14 cellular contexts compared by ENCODE assay signal in the genomic region with DNA sequence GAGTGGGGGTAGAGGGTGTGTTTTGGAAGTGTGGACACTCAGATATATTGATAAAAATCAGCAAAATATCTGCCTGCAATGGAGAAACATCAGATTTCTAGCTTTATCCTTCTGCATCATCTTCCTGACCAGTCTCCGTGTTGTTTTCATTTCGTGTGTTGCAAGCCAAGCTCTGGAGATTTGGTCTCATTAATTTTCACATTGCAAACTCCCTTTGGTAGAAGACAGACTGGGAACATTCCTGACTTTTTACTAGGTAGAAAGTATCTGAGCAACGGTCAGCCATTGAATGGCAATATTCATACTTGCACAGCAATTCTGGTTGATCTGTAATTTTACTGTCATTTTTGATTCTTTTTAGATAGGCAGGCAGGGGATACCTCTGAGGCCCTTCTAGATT. TPM values are rescaled to one million over a fixed set of nuclear protein-coding genes. Genes with fewer than 3 reads are reported as not detected.
DNase-seq lines count a peak whose midpoint lies in the region; ATAC-seq and TF ChIP-seq lines count a peak whose summit lies in the region.
"Had no signal": no experiment of that assay in that cellular context is flagged by ENCODE, and none has a peak within 500 bp of the region (broad histone marks: within the 10 kb centered on the region; RNA-seq: fewer than 3 reads in every experiment).

No MANE protein-coding gene starts in this region.

- TF ChIP-seq CTCF in chondrocyte (IDR thresholded peaks at IDR 0.05) (no peak), thyroid gland (IDR thresholded peaks at IDR 0.05) (no peak), nephron progenitor cell (IDR thresholded peaks at IDR 0.05) (no peak)

- no peak for TF ChIP-seq POLR2A in thyroid gland (IDR thresholded peaks at IDR 0.05)

- peaks cover 24% of the 10 kb centered on the region for H3K36me3 Mint-ChIP-seq in chondrocyte (ENCODE audit: low read depth)
- peaks cover 30% of the 10 kb centered on the region for H3K36me3 Mint-ChIP-seq in nephron progenitor cell (ENCODE audit: low read depth)

- no peak for ATAC-seq in HG02759 (IDR thresholded peaks at IDR 0.05; ENCODE audit: unreplicated experiment)
- no peak for ATAC-seq in GM18907 (IDR thresholded peaks at IDR 0.05; ENCODE audit: unreplicated experiment)
- ATAC-seq: activated CD4-positive, CD25-positive, alpha-beta regulatory T cell treated with anti-CD3 and anti-CD28 coated beads, Interleukin-2, amount 50 U/mL, for 24 hours had no signal

- H3K36me3 ChIP-seq in SJSA1 (peaks cover 83% of the 10 kb centered on the region), mesodermal cell (ENCODE audit: control insufficient read depth, insufficient read depth, low read length) (peaks cover 62% of the 10 kb centered on the region), thyroid gland (no peaks in the 10 kb centered on the region)

- 100% methylated on average over 2 to 3 of the region's 3 CpGs for whole genome bisulfite sequencing in mesodermal cell (ENCODE audit: insufficient coverage in 2 of 2), 2 experiments
- WGBS in thyroid gland, 2 donors, result 70 to 78% methylated on average over 3 of the region's 3 CpGs

- H3K27me3 ChIP-seq in SJSA1 (replicated peaks) (no peaks in the 10 kb centered on the region), thyroid gland (no peaks in the 10 kb centered on the region)

- H3K4me1 ChIP-seq in SJSA1 (replicated peaks), result peaks cover 65% of the 10 kb centered on the region
- peaks cover 48% of the 10 kb centered on the region for H3K4me1 ChIP-seq in mesodermal cell (ENCODE audit: control insufficient read depth, insufficient read depth, low read length, poor library complexity, severe bottlenecking)
- H3K4me1 ChIP-seq in thyroid gland, result peaks cover 15 to 38% of the 10 kb centered on the region in 2 donors

- DNase-seq in SJSA1 (ENCODE audit: low read depth in 1 of 2, low spot score in 2 of 2), result no peak
- DNase-seq in chondrocyte (ENCODE audit: low spot score), result no peak
- DNase-seq in thyroid gland, result no peak
- DNase-seq in nephron progenitor cell, result no peak
- DNase-seq: activated CD8-positive, alpha-beta memory T cell treated with anti-CD3 and anti-CD28 coated beads, Interleukin-2, amount 50 U/mL, for 48 hours; activated naive CD4-positive, alpha-beta T cell treated with anti-CD3 and anti-CD28 coated beads, Interleukin-2, amount 50 U/mL, for 16 hours; CD4-positive, alpha-beta T cell; NCI-H2029 treated with DMSO at 0.1 percent for 48 hours; NCI-H524 treated with DMSO at 0.1 percent for 48 hours; small intestine had no signal

- peaks cover 95% of the 10 kb centered on the region for H3K4me1 Mint-ChIP-seq in chondrocyte (ENCODE audit: low read depth)
- peaks cover 79% of the 10 kb centered on the region for H3K4me1 Mint-ChIP-seq in nephron progenitor cell

- H3K4me3 Mint-ChIP-seq in chondrocyte (ENCODE audit: unreplicated experiment), result no peak overlapping the region
- no peak overlapping the region for H3K4me3 Mint-ChIP-seq in nephron progenitor cell
- H3K4me3 Mint-ChIP-seq: CD4-positive, alpha-beta T cell had no signal

- H3K27me3 Mint-ChIP-seq in chondrocyte (ENCODE audit: low read depth) (no peaks in the 10 kb centered on the region), nephron progenitor cell (ENCODE audit: low read depth, poor library complexity) (peaks cover 5% of the 10 kb centered on the region)

- no peaks in the 10 kb centered on the region for H3K9me3 ChIP-seq in SJSA1 (replicated peaks)
- H3K9me3 ChIP-seq in mesodermal cell (ENCODE audit: control insufficient read depth, low read length), result no peaks in the 10 kb centered on the region
- no peaks in the 10 kb centered on the region for H3K9me3 ChIP-seq in thyroid gland

- peak overlapping the region; percentile 98 for H3K27ac Mint-ChIP-seq in chondrocyte (ENCODE audit: unreplicated experiment)
- no peak overlapping the region for H3K27ac Mint-ChIP-seq in nephron progenitor cell
- H3K27ac Mint-ChIP-seq: CD4-positive, alpha-beta T cell had no signal

- intact Hi-C loops in thyroid gland (cut with DNase I), result loop anchor here (5.0 kb wide), 1 partner anchor 87 kb away; no protein-coding TSS in a partner anchor

- no peaks in the 10 kb centered on the region for H3K9me3 Mint-ChIP-seq in chondrocyte (ENCODE audit: low read depth)
- no peaks in the 10 kb centered on the region for H3K9me3 Mint-ChIP-seq in nephron progenitor cell
- H3K9me3 Mint-ChIP-seq: CD4-positive, alpha-beta T cell had no signal

- H3K27ac ChIP-seq in SJSA1 (peak overlapping the region; percentile 24), mesodermal cell (ENCODE audit: low read depth, low read length, severe bottlenecking) (peak overlapping the region; percentile 93), thyroid gland (peak overlapping the region in 2 of 3 donors; percentile 29 to 77)

- no peak overlapping the region for H3K4me3 ChIP-seq in SJSA1
- H3K4me3 ChIP-seq in mesodermal cell (ENCODE audit: extremely low read depth, insufficient read depth, low read length, poor library complexity, severe bottlenecking), result no peak overlapping the region
- H3K4me3 ChIP-seq in thyroid gland (replicated peaks in 1 of 3), result no peak overlapping the region

RNA-seq across cellular contexts. Expression of a gene that starts 30.4 kb away (rescaled TPM):
- 1,346 and 1,532 TPM in 2 replicates for total RNA-seq in SJSA1 (2014; rRNA removed; shearing (Covaris generic))
- 2,561 to 3,511 TPM (median 3,398 TPM) in 3 replicates for total RNA-seq in chondrocyte
- polyA plus RNA-seq in mesodermal cell (2013, experiment 1 of 2), result 649 TPM
- 512 TPM for polyA plus RNA-seq in mesodermal cell (2013, experiment 2 of 2)
- 100 to 1,000 TPM; 135 to 268 (median 228) TPM for total RNA-seq in thyroid gland

Comparison
In these comparisons a context has a peak if more than half of its experiments do, and no peak if none do; other contexts are left out.
1. H3K27ac ChIP-seq: peak in every context shown above with its lines; median percentile 93 in mesodermal cell; 53 in thyroid gland; 24 in SJSA1.